Comparison of ENCODE assay signal across 22 cellular contexts in genomic region chr18:6367208-6367607, GRCh38. TPM values are rescaled to one million over a fixed set of nuclear protein-coding genes. Genes with fewer than 3 reads are reported as not detected.
DNase-seq lines count a peak whose midpoint lies in the region; ATAC-seq, FAIRE-seq and TF ChIP-seq lines count a peak whose summit lies in the region.
"Had no signal": no experiment of that assay in that cellular context is flagged by ENCODE, and none has a peak within 500 bp of the region (broad histone marks: within the 10 kb centered on the region; RNA-seq: fewer than 3 reads in every experiment).

No MANE protein-coding gene starts in this region.

- peak overlapping the region; percentile 45; the same call in 1 of the 2 replicates for H2BK5ac ChIP-seq in H1 (ENCODE audit: low read depth, low read length)

- H3K23me2 ChIP-seq in H1 (ENCODE audit: low read depth, low read length) = no peaks in the 10 kb centered on the region

- peak overlapping the region; percentile 3; the same call in 1 of the 2 replicates for H2BK20ac ChIP-seq in H1 (ENCODE audit: low read length)

- H3K9me3 ChIP-seq in cardiac muscle cell (ENCODE audit: low read depth) (no peaks in the 10 kb centered on the region), H1 (ENCODE audit: insufficient read depth in 2 of 2, low read depth in 1 of 2, low read length in 1 of 2) (peaks cover 4% of the 10 kb centered on the region in 2 experiments; a peak in 3 of 4 replicates), left lung (peaks cover 0 to 4% of the 10 kb centered on the region in 2 donors), transverse colon (no peaks in the 10 kb centered on the region)
- H3K9me3 ChIP-seq: BE2C, HAP-1 had no signal

- H4K5ac ChIP-seq in H1 (ENCODE audit: insufficient read length, low read depth, low read length) = no peak overlapping the region

- no peaks in the 10 kb centered on the region for H4K20me1 ChIP-seq in H1 (replicated peaks in 1 of 2; ENCODE audit: control insufficient read depth in 1 of 2, insufficient read depth in 2 of 2, low read length in 2 of 2)

- no peak overlapping the region for H2AFZ ChIP-seq in H1 (ENCODE audit: low read length)

- H3K79me2 ChIP-seq in H1 (ENCODE audit: control insufficient read depth in 1 of 2, insufficient read depth in 2 of 2, low read length in 2 of 2) = no peaks in the 10 kb centered on the region

- no peak overlapping the region for H3K4me3 ChIP-seq in cardiac muscle cell
- H3K4me3 ChIP-seq in H1 (ENCODE audit: extremely low read depth in 1 of 4, insufficient read depth in 2 of 4, low read depth in 3 of 4, low read length in 4 of 4) = no peak overlapping the region
- H3K4me3 ChIP-seq in left lung = no peak overlapping the region
- H3K4me3 ChIP-seq in transverse colon = no peak overlapping the region
- H3K4me3 ChIP-seq: GM12878, HAP-1 had no signal

- POLR2A ChIA-PET in H1 (lab: Charles Lee; ENCODE audit: partially characterized antibody) = interaction anchor here (0.8 kb wide), 1 partner anchor 16 kb away, joined by 3 read pairs; no protein-coding TSS in a partner anchor

- peak overlapping the region; percentile 58 for H2BK120ac ChIP-seq in H1 (replicated peaks; ENCODE audit: low read depth, low read length)

- WGBS in H1 (ENCODE audit: extremely low coverage in 1 of 2, insufficient coverage in 1 of 2, insufficient read length in 1 of 2, insufficient replicate concordance in 2 of 2, low coverage in 1 of 2, low lambda C conversion rate in 2 of 2, missing lambda C conversion rate in 1 of 2), 2 experiments = 70% methylated on average over 3 of the region's 3 CpGs; no CpG with 5 or more reads in 1 of the 2 experiments
- 85 to 90% methylated on average over 2 to 3 of the region's 3 CpGs for WGBS in transverse colon (ENCODE audit: low coverage in 1 of 2), 2 donors

- intact Hi-C loops in Right ventricle myocardium superior (cut with DNase I) (no loop called here), left lung (cut with DNase I) (no loop called here), transverse colon (cut with DNase I; ENCODE audit: low total_unique reads) (no loop called here)

- no peaks in the 10 kb centered on the region for H3K79me1 ChIP-seq in H1 (ENCODE audit: low read depth, low read length)

- H3K27me3 ChIP-seq in cardiac muscle cell (no peaks in the 10 kb centered on the region), H1 (replicated peaks in 1 of 4; ENCODE audit: control insufficient read depth in 3 of 4, extremely low read depth in 1 of 4, insufficient read depth in 3 of 4, low read length in 3 of 4) (no peaks in the 10 kb centered on the region), left lung (no peaks in the 10 kb centered on the region), transverse colon (no peaks in the 10 kb centered on the region)
- H3K27me3 ChIP-seq: BE2C had no signal

- TF ChIP-seq RAD21 in H1 (IDR thresholded peaks at IDR 0.05 in 1 of 2, conservative IDR thresholded peaks at IDR 0.05 in 1 of 2; ENCODE audit: low read depth in 2 of 2, low read length in 2 of 2) = no peak

- H2BK15ac ChIP-seq in H1 (ENCODE audit: low read length) = peak overlapping the region; percentile 25; the same call in 1 of the 2 replicates

- H4K91ac ChIP-seq in H1 (replicated peaks; ENCODE audit: insufficient read length, low read length) = no peak overlapping the region

- no peak overlapping the region for H3K18ac ChIP-seq in H1 (ENCODE audit: extremely low read depth, low read length)

- CTCF ChIA-PET in H1 (lab: Charles Lee; ENCODE audit: partially characterized antibody) = interaction anchor here (0.7 to 3.3 kb wide), 4 partner anchors 15 to 488 kb away, joined by 3 to 21 read pairs (median 3); no protein-coding TSS in a partner anchor

- H3K4me1 ChIP-seq in cardiac muscle cell (ENCODE audit: low read depth) (peaks cover 20% of the 10 kb centered on the region), H1 (replicated peaks in 1 of 4; ENCODE audit: control insufficient read depth in 3 of 4, insufficient read depth in 4 of 4, low read length in 3 of 4) (peaks cover 6 to 16% (median 8%) of the 10 kb centered on the region in 4 experiments), left lung (peaks cover 4 to 5% of the 10 kb centered on the region in 2 donors), transverse colon (peaks cover 0 to 12% (median 1%) of the 10 kb centered on the region in 4 donors)
- H3K4me1 ChIP-seq: BE2C, HAP-1 had no signal

- DNase-seq in cardiac muscle cell (ENCODE audit: low read depth in 1 of 2, low spot score in 1 of 2) = no peak
- no peak for DNase-seq in Right ventricle myocardium superior
- peak; percentile 62 for DNase-seq in NCI-H69 (lab: John Stamatoyannopoulos, UW)
- no peak for DNase-seq in H1 (ENCODE audit: low read depth in 1 of 2, low spot score in 2 of 2)
- DNase-seq in left lung = no peak
- DNase-seq in transverse colon = no peak
- DNase-seq: BE2C; C1 segment of cervical spinal cord; CD4-positive, CD25-positive, alpha-beta regulatory T cell; CD8-positive, alpha-beta memory T cell; COR-L47; DMS 273 treated with DMSO at 0.1 percent for 48 hours; DMS53; DND-41; EL; HFFc6 had no signal

- H3K14ac ChIP-seq in H1 (ENCODE audit: insufficient read length) = peak overlapping the region; percentile 13

- in situ Hi-C loops in transverse colon (cut with MboI; ENCODE audit: low pct_ligation_motif_present in 1 of 4, low pct_unique_long_range_greater_than_20kb in 1 of 4, low sequenced_read_pairs in 3 of 4) = no loop called here

- no peak for TF ChIP-seq CTCF in cardiac muscle cell (IDR thresholded peaks at IDR 0.05; ENCODE audit: low read depth, low read length)
- no peak for TF ChIP-seq CTCF in H1 (IDR thresholded peaks at IDR 0.05; ENCODE audit: control extremely low read depth in 1 of 3, insufficient read depth in 1 of 3, low read depth in 1 of 3, low read length in 3 of 3)
- no peak for TF ChIP-seq CTCF in left lung (IDR thresholded peaks at IDR 0.05)
- TF ChIP-seq CTCF in transverse colon (IDR thresholded peaks at IDR 0.05) = no peak

- TF ChIP-seq POLR2A in H1 (IDR thresholded peaks at IDR 0.05; ENCODE audit: control extremely low read depth in 1 of 2, low read depth in 2 of 2, low read length in 2 of 2) (no peak), transverse colon (IDR thresholded peaks at IDR 0.05) (no peak)

- H3K4me2 ChIP-seq in H1 (ENCODE audit: insufficient read depth in 1 of 2, low read depth in 2 of 2, low read length in 2 of 2) = peak overlapping the region; percentile 30 to 51; a peak in 2 of 4 replicates

- ATAC-seq in Right ventricle myocardium superior (ENCODE audit: poor library complexity) (no peak), left lung (no peak)
- ATAC-seq: GM12878, HepG2 had no signal

- H3K27ac ChIP-seq in cardiac muscle cell (peak overlapping the region; percentile 13), H1 (ENCODE audit: low read depth, low read length) (no peak overlapping the region), left lung (no peak overlapping the region), transverse colon (no peak overlapping the region)
- H3K27ac ChIP-seq: HL-60 had no signal

- H3K56ac ChIP-seq in H1 (replicated peaks; ENCODE audit: insufficient read length, low read depth, low read length) = no peak overlapping the region

- H2AK5ac ChIP-seq in H1 (ENCODE audit: low read depth, low read length) = no peak overlapping the region

- no peak overlapping the region for H3K9ac ChIP-seq in H1 (replicated peaks in 1 of 4; ENCODE audit: extremely low read depth in 1 of 4, low read depth in 3 of 4, low read length in 3 of 4)

- TF ChIP-seq EP300 in H1 (IDR thresholded peaks at IDR 0.05; ENCODE audit: borderline replicate concordance in 1 of 2, low read depth in 2 of 2, low read length in 2 of 2) (no peak), transverse colon (IDR thresholded peaks at IDR 0.05; ENCODE audit: low read depth) (no peak)

- FAIRE-seq in H1 (lab: Jason Lieb, UNC) = no peak
- FAIRE-seq: GM12878, HepG2 had no signal

- H3K4ac ChIP-seq in H1 (replicated peaks; ENCODE audit: insufficient read length, low read depth, low read length) = peak overlapping the region; percentile 17

- H3K23ac ChIP-seq in H1 (ENCODE audit: insufficient read length) = no peak overlapping the region

- no peaks in the 10 kb centered on the region for H3K36me3 ChIP-seq in cardiac muscle cell
- no peaks in the 10 kb centered on the region for H3K36me3 ChIP-seq in H1 (ENCODE audit: control insufficient read depth in 2 of 4, insufficient read depth in 4 of 4, low read length in 3 of 4)
- no peaks in the 10 kb centered on the region for H3K36me3 ChIP-seq in left lung
- H3K36me3 ChIP-seq in transverse colon = no peaks in the 10 kb centered on the region
- H3K36me3 ChIP-seq: BE2C, HAP-1 had no signal

- H2BK12ac ChIP-seq in H1 (ENCODE audit: low read depth, low read length) = peak overlapping the region; percentile 31; the same call in 1 of the 2 replicates

- H4K8ac ChIP-seq in H1 (ENCODE audit: extremely low read depth, insufficient read depth, low read length) = no peak overlapping the region

TF ChIP-seq in H1, 55 proteins besides CTCF, POLR2A, EP300 and RAD21:
- no peak for TF ChIP-seq MAX (IDR thresholded peaks at IDR 0.05)
- no peak for TF ChIP-seq RBBP5 (IDR thresholded peaks at IDR 0.05; ENCODE audit: borderline replicate concordance, low read depth, low read length)
- TF ChIP-seq KDM5A (IDR thresholded peaks at IDR 0.05; ENCODE audit: low read length) = no peak
- peak; percentile 6 for TF ChIP-seq CTBP2 (IDR thresholded peaks at IDR 0.05; ENCODE audit: borderline replicate concordance, insufficient read depth, insufficient read length, low read length)
- TF ChIP-seq BACH1 (IDR thresholded peaks at IDR 0.05; ENCODE audit: low read length) = no peak
TF ChIP-seq in H1: peak in this region for 1.

RNA-seq across cellular contexts. Expression of gene L3MBTL4, which starts 47.5 kb away (rescaled TPM):
- 5.8 and 7.7 TPM in 2 replicates for total RNA-seq in cardiac muscle cell
- 4.4 and 9.3 TPM in 2 replicates for polyA plus RNA-seq in cardiac muscle cell
- total RNA-seq in Right ventricle myocardium superior = 0.59 TPM
- total RNA-seq in H1 (2021; fragmentation: NEBNext Ultra II Directional; extraction: Animal tissue kit (Norgen Biotek cat#: 25700)) = 2.1 and 2.4 TPM in 2 replicates
- polyA plus RNA-seq in H1 (2011; rRNA removed) = 0.67 and 1.0 TPM in 2 replicates
- polyA plus RNA-seq in H1 (2011; cell fraction: cytosol; rRNA removed) = 0.84 TPM
- 1.7 TPM for polyA plus RNA-seq in H1 (2011; cell fraction: nucleus; rRNA removed)
- 1.1 to 2.1 TPM (median 1.4 TPM) in 4 replicates for polyA plus RNA-seq in H1 (2012, experiment 1 of 2)
- polyA plus RNA-seq in H1 (2012, experiment 2 of 2) = 0.13 TPM
- 0.59 TPM for polyA plus RNA-seq in H1 (2013, experiment 1 of 2)
- polyA plus RNA-seq in H1 (2013, experiment 2 of 2) = 0.53 TPM
- polyA minus RNA-seq in H1 (2011; rRNA and poly(A)+ RNA removed) = 1.6 and 5.5 TPM in 2 replicates
- 0.29 TPM for polyA minus RNA-seq in H1 (2011; cell fraction: cytosol; rRNA and poly(A)+ RNA removed)
- 9.4 TPM for polyA minus RNA-seq in H1 (2011; cell fraction: nucleus; rRNA and poly(A)+ RNA removed)
- total RNA-seq in left lung = 10 to 100 TPM; 10.1 to 13.9 TPM
- total RNA-seq in transverse colon = 1 to 10 TPM in 3 of 4 donors, under 1 TPM in 1; 0.20 to 4.9 (median 2.9) TPM
- total RNA-seq: A172, G401, HFFc6 had no signal
- polyA plus RNA-seq: CD4-positive, CD25-positive, alpha-beta regulatory T cell had no signal
